12 cellular contexts compared by ENCODE assay signal in the genomic region with DNA sequence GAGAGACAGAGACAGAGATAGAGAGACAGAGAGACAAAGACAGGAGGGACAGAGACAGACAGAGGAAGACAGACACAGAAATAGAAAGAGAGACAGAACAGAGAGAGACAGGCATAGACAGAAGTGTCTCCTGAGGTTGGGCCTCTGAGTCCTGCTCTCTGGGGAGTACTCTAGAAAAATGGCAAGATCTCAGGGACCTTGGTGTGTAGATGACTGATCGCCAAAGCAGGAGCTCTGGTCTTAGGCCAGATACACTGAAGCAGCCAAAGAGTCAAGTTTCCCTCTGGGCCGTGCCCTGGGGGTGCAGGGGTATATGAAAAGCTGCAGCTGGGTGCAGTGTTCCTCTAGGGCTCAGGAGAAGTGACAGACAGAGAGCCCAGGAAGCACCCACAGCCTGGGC.
DNase-seq lines count a peak whose midpoint lies in the region; ATAC-seq and TF ChIP-seq lines count a peak whose summit lies in the region.
"Had no signal": no experiment of that assay in that cellular context is flagged by ENCODE, and none has a peak within 500 bp of the region (broad histone marks: within the 10 kb centered on the region; RNA-seq: fewer than 3 reads in every experiment).

No MANE protein-coding gene starts in this region.

- no peaks in the 10 kb centered on the region for H3K36me3 ChIP-seq in SK-N-SH (replicated peaks in 1 of 2; ENCODE audit: control insufficient read depth in 1 of 2, insufficient read depth in 2 of 2, low read length in 1 of 2)
- no peaks in the 10 kb centered on the region for H3K36me3 ChIP-seq in psoas muscle (ENCODE audit: insufficient read depth in 1 of 2, low read depth in 1 of 2)

- peak overlapping the region; percentile 67 for H2AFZ ChIP-seq in SK-N-SH (ENCODE audit: low read depth)
- H2AFZ ChIP-seq: GM23338 had no signal

- H3K27ac Mint-ChIP-seq in activated T-cell treated with anti-CD3 and anti-CD28 coated beads, Interleukin-2, amount 50 U/mL, for 72 hours, result no peak overlapping the region
- H3K27ac Mint-ChIP-seq: GM23338 had no signal

- H3K9ac ChIP-seq in SK-N-SH, result peak overlapping the region; percentile 39; the same call in 1 of the 2 replicates

- POLR2A ChIA-PET in AG04450 (lab: Yijun Ruan, JAX), result interaction anchor here (0.8 to 1.4 kb wide), 3 partner anchors 19 to 28 kb away, joined by 3 read pairs; no protein-coding TSS in a partner anchor
- POLR2A ChIA-PET in SK-N-SH (lab: Yijun Ruan, JAX), result no interaction called here

- H3K27ac ChIP-seq in AG04450 (ENCODE audit: low read depth, low read length) (peak overlapping the region; percentile 31), SK-N-SH (ENCODE audit: low read depth in 2 of 2, low read length in 1 of 2) (peak overlapping the region; percentile 59 to 89), psoas muscle (peak overlapping the region; percentile 43)

- H3K4me3 ChIP-seq in AG04450 (ENCODE audit: low read depth, low read length), result no peak overlapping the region
- no peak overlapping the region for H3K4me3 ChIP-seq in SK-N-SH (ENCODE audit: low read depth in 2 of 2, low read length in 1 of 2)
- H3K4me3 ChIP-seq in psoas muscle, result no peak overlapping the region
- H3K4me3 ChIP-seq: GM23338 had no signal

- H3K9me3 Mint-ChIP-seq in activated T-cell treated with anti-CD3 and anti-CD28 coated beads, Interleukin-2, amount 50 U/mL, for 72 hours, result no peaks in the 10 kb centered on the region
- H3K9me3 Mint-ChIP-seq: GM23338 had no signal

- no peaks in the 10 kb centered on the region for H3K27me3 Mint-ChIP-seq in activated T-cell treated with anti-CD3 and anti-CD28 coated beads, Interleukin-2, amount 50 U/mL, for 72 hours (ENCODE audit: low read depth)

- intact Hi-C loops in psoas muscle (cut with DNase I), result no loop called here

- H3K9me2 ChIP-seq in SK-N-SH, result no peaks in the 10 kb centered on the region

- H3K4me1 Mint-ChIP-seq in activated T-cell treated with anti-CD3 and anti-CD28 coated beads, Interleukin-2, amount 50 U/mL, for 72 hours (ENCODE audit: low read depth), result no peaks in the 10 kb centered on the region

- TF ChIP-seq CTCF in AG04450 (IDR thresholded peaks at IDR 0.05; ENCODE audit: low read depth, low read length) (no peak), SK-N-SH (IDR thresholded peaks at IDR 0.05) (no peak), psoas muscle (IDR thresholded peaks at IDR 0.05) (no peak)

- TF ChIP-seq RAD21 in SK-N-SH (IDR thresholded peaks at IDR 0.05; ENCODE audit: low read length), result no peak

- no peaks in the 10 kb centered on the region for H3K9me3 ChIP-seq in AG04450 (ENCODE audit: control insufficient read depth, insufficient read depth, low read length)
- no peaks in the 10 kb centered on the region for H3K9me3 ChIP-seq in SK-N-SH
- no peaks in the 10 kb centered on the region for H3K9me3 ChIP-seq in psoas muscle

- no peaks in the 10 kb centered on the region for H3K79me2 ChIP-seq in SK-N-SH (ENCODE audit: insufficient read depth)

- H3K36me3 Mint-ChIP-seq in activated T-cell treated with anti-CD3 and anti-CD28 coated beads, Interleukin-2, amount 50 U/mL, for 72 hours (ENCODE audit: insufficient read depth in 2 of 2), result no peaks in the 10 kb centered on the region

- H3K4me3 Mint-ChIP-seq in activated T-cell treated with anti-CD3 and anti-CD28 coated beads, Interleukin-2, amount 50 U/mL, for 72 hours, result no peak overlapping the region
- H3K4me3 Mint-ChIP-seq: GM23338 had no signal

- DNase-seq in AG04450 (ENCODE audit: low read depth, low spot score) (no peak), SK-N-SH (no peak), fibroblast of the conjunctiva (ENCODE audit: low read depth) (peak; percentile 17), psoas muscle (no peak), SKM-1 (lab: John Stamatoyannopoulos, UW; ENCODE audit: unreplicated experiment) (no peak), kidney glomerular epithelial cell (lab: John Stamatoyannopoulos, UW) (no peak)
- no peak for DNase-seq in activated T-cell treated with anti-CD3 and anti-CD28 coated beads, Interleukin-2, amount 50 U/mL, for 72 hours
- DNase-seq: GF-D8, mesendoderm, NCI-H524 treated with DMSO at 0.1 percent for 48 hours had no signal

- CTCF ChIA-PET in AG04450 (lab: Charles Lee) (interaction anchor here (0.7 to 1.5 kb wide), 2 partner anchors 61 to 492 kb away, joined by 3 to 5 read pairs; no protein-coding TSS in a partner anchor), SK-N-SH (lab: Yijun Ruan, JAX) (interaction anchor here (0.9 to 2.1 kb wide), 7 partner anchors 13 to 492 kb away, joined by 3 to 10 read pairs (median 4); no protein-coding TSS in a partner anchor)

- peak overlapping the region; percentile 7; the same call in 1 of the 2 replicates for H3K4me2 ChIP-seq in SK-N-SH
- H3K4me2 ChIP-seq: GM23338 had no signal

- no peak for TF ChIP-seq EP300 in SK-N-SH (IDR thresholded peaks at IDR 0.05; ENCODE audit: borderline replicate concordance in 1 of 2, low read depth in 1 of 2, low read length in 1 of 2)

- peaks cover 30 to 31% of the 10 kb centered on the region in 2 experiments for H3K4me1 ChIP-seq in SK-N-SH (ENCODE audit: control insufficient read depth in 1 of 2, insufficient read depth in 2 of 2, low read depth in 1 of 2, low read length in 1 of 2)
- peaks cover 7% of the 10 kb centered on the region for H3K4me1 ChIP-seq in psoas muscle

- peaks cover 26% of the 10 kb centered on the region for H3F3A ChIP-seq in SK-N-SH (replicated peaks; ENCODE audit: insufficient read depth)

- WGBS in SK-N-SH (ENCODE audit: low lambda C conversion rate), result 82% methylated on average over 2 of the region's 2 CpGs
- whole genome bisulfite sequencing in psoas muscle, 3 donors, result 22 to 37% (median 28%) methylated on average over 2 of the region's 2 CpGs

- no peaks in the 10 kb centered on the region for H3K27me3 ChIP-seq in AG04450 (ENCODE audit: control insufficient read depth, insufficient read depth, low read length)
- H3K27me3 ChIP-seq in SK-N-SH (ENCODE audit: insufficient read depth), result no peaks in the 10 kb centered on the region
- no peaks in the 10 kb centered on the region for H3K27me3 ChIP-seq in psoas muscle (ENCODE audit: insufficient read depth in 3 of 3, low read length in 2 of 3)

- ATAC-seq in psoas muscle (peak; percentile 62 to 81 (median 72)), GM18870 (IDR thresholded peaks at IDR 0.05; ENCODE audit: unreplicated experiment) (no peak)
- ATAC-seq in activated T-cell treated with anti-CD3 and anti-CD28 coated beads, Interleukin-2, amount 50 U/mL, for 72 hours (replicated peaks in 1 of 2), result no peak
- ATAC-seq: GM23338 had no signal

- no peaks in the 10 kb centered on the region for H4K20me1 ChIP-seq in SK-N-SH (ENCODE audit: insufficient read depth)

TF ChIP-seq in SK-N-SH, 30 proteins besides CTCF, POLR2A, EP300 and RAD21:
- TF ChIP-seq FOXM1 (IDR thresholded peaks at IDR 0.05; ENCODE audit: low read depth) (no peak), NRF1 (IDR thresholded peaks at IDR 0.05; ENCODE audit: low read depth, low read length) (no peak), SMC3 (IDR thresholded peaks at IDR 0.05; ENCODE audit: low read depth, low read length) (no peak), CHD2 (IDR thresholded peaks at IDR 0.05; ENCODE audit: low read length, partially characterized antibody) (no peak), EZH2phosphoT487 (IDR thresholded peaks at IDR 0.05; ENCODE audit: borderline replicate concordance, low read depth) (no peak), MEF2A (IDR thresholded peaks at IDR 0.05; ENCODE audit: borderline replicate concordance, low read depth) (no peak), YY1 (IDR thresholded peaks at IDR 0.05; ENCODE audit: low read depth) (no peak), GABPA (IDR thresholded peaks at IDR 0.05; ENCODE audit: low read depth) (no peak), TCF12 (IDR thresholded peaks at IDR 0.05) (no peak), POLR2AphosphoS5 (IDR thresholded peaks at IDR 0.05; ENCODE audit: low read depth, low read length) (no peak), FOXJ3 (CRISPR knock-in tag; IDR thresholded peaks at IDR 0.05) (no peak)
- TF ChIP-seq, protein P1, sequence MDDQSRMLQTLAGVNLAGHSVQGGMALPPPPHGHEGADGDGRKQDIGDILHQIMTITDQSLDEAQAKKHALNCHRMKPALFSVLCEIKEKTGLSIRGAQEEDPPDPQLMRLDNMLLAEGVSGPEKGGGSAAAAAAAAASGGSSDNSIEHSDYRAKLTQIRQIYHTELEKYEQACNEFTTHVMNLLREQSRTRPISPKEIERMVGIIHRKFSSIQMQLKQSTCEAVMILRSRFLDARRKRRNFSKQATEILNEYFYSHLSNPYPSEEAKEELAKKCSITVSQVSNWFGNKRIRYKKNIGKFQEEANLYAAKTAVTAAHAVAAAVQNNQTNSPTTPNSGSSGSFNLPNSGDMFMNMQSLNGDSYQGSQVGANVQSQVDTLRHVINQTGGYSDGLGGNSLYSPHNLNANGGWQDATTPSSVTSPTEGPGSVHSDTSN (IDR thresholded peaks at IDR 0.05), result no peak

Comparison
In these comparisons a context has a peak if more than half of its experiments do, and no peak if none do; other contexts are left out.
1. ATAC-seq: peak in psoas muscle (4 of 4); none in GM18870 (single experiment) and activated T-cell treated with anti-CD3 and anti-CD28 coated beads, Interleukin-2, amount 50 U/mL, for 72 hours (0 of 2).
2. Peak in every context shown above with its lines, with median percentiles within 50 percentile points of each other: H3K27ac ChIP-seq.